ENCODE assay signal across 25 cellular contexts in genomic region chr13:91355826-91356710, GRCh38. TPM values are rescaled to one million over a fixed set of nuclear protein-coding genes. Genes with fewer than 3 reads are reported as not detected.
DNase-seq lines count a peak whose midpoint lies in the region; ATAC-seq and TF ChIP-seq lines count a peak whose summit lies in the region.
"Had no signal": no experiment of that assay in that cellular context is flagged by ENCODE, and none has a peak within 500 bp of the region (broad histone marks: within the 10 kb centered on the region; RNA-seq: fewer than 3 reads in every experiment).

No MANE protein-coding gene starts in this region.

- peaks cover 35% of the 10 kb centered on the region for H3K4me1 Mint-ChIP-seq in activated naive CD8-positive, alpha-beta T cell treated with anti-CD3 and anti-CD28 coated beads, Interleukin-2, amount 50 U/mL, for 24 hours

- H3K27ac ChIP-seq in HUES64 (ENCODE audit: low read depth, low read length), result peak overlapping the region; percentile 6; the same call in 1 of the 2 replicates
- H3K27ac ChIP-seq: breast epithelium, foreskin keratinocyte, heart right ventricle had no signal

- H3K36me3 ChIP-seq in HUES64 (ENCODE audit: insufficient read depth, low read length), result peaks cover 69% of the 10 kb centered on the region
- H3K36me3 ChIP-seq: breast epithelium had no signal

- no peak for ATAC-seq in activated naive CD8-positive, alpha-beta T cell treated with anti-CD3 and anti-CD28 coated beads, Interleukin-2, amount 50 U/mL, for 24 hours
- ATAC-seq: foreskin keratinocyte, heart right ventricle, T-helper 17 cell had no signal

- peaks cover 8% of the 10 kb centered on the region for H3K4me1 ChIP-seq in HUES64 (ENCODE audit: insufficient read depth, low read length)

- no peak overlapping the region for H3K4me3 Mint-ChIP-seq in activated naive CD8-positive, alpha-beta T cell treated with anti-CD3 and anti-CD28 coated beads, Interleukin-2, amount 50 U/mL, for 24 hours
- H3K4me3 Mint-ChIP-seq: activated CD4-positive, alpha-beta T cell treated with anti-CD3 and anti-CD28 coated beads, Interleukin-2, amount 10 ng/mL, durations not matched to agents 24 days and 14 days; CD4-positive, alpha-beta T cell; IgD-negative memory B cell; T-helper 17 cell; type B pancreatic cell had no signal

- no peaks in the 10 kb centered on the region for H3K27me3 ChIP-seq in HUES64 (ENCODE audit: insufficient read depth, low read length)
- H3K27me3 ChIP-seq: breast epithelium, foreskin keratinocyte, heart right ventricle, MG63 had no signal

- no peaks in the 10 kb centered on the region for H3K9me3 Mint-ChIP-seq in activated naive CD8-positive, alpha-beta T cell treated with anti-CD3 and anti-CD28 coated beads, Interleukin-2, amount 50 U/mL, for 24 hours
- H3K9me3 Mint-ChIP-seq: activated CD4-positive, alpha-beta T cell treated with anti-CD3 and anti-CD28 coated beads, Interleukin-2, amount 10 ng/mL, durations not matched to agents 24 days and 14 days; CD4-positive, alpha-beta T cell; IgD-negative memory B cell; type B pancreatic cell had no signal

- TF ChIP-seq POLR2A in GM10847 (IDR thresholded peaks at IDR 0.05; ENCODE audit: extremely low read depth, insufficient read length), result peak; percentile 17

- H3K27ac Mint-ChIP-seq in activated naive CD8-positive, alpha-beta T cell treated with anti-CD3 and anti-CD28 coated beads, Interleukin-2, amount 50 U/mL, for 24 hours, result peak overlapping the region; percentile 7
- H3K27ac Mint-ChIP-seq: activated CD4-positive, alpha-beta T cell treated with anti-CD3 and anti-CD28 coated beads, Interleukin-2, amount 10 ng/mL, durations not matched to agents 24 days and 14 days; CD4-positive, alpha-beta T cell had no signal

- WGBS in HUES64, result 98% methylated on average over 5 of the region's 6 CpGs

- H3K27me3 Mint-ChIP-seq in activated naive CD8-positive, alpha-beta T cell treated with anti-CD3 and anti-CD28 coated beads, Interleukin-2, amount 50 U/mL, for 24 hours, result no peaks in the 10 kb centered on the region
- H3K27me3 Mint-ChIP-seq: activated CD4-positive, alpha-beta T cell treated with anti-CD3 and anti-CD28 coated beads, Interleukin-2, amount 10 ng/mL, durations not matched to agents 24 days and 14 days; CD4-positive, alpha-beta T cell; IgD-negative memory B cell; T-helper 17 cell; type B pancreatic cell had no signal

- DNase-seq in NCI-H82 (lab: John Stamatoyannopoulos, UW) (peak; percentile 56), NCI-H82 treated with DMSO at 0.1 percent for 48 hours (lab: John Stamatoyannopoulos, UW; ENCODE audit: unreplicated experiment) (no peak), NCI-H187 treated with DMSO at 0.1 percent for 48 hours (lab: John Stamatoyannopoulos, UW) (no peak), NCI-H1417 treated with DMSO at 0.1 percent for 48 hours (lab: John Stamatoyannopoulos, UW) (no peak)
- DNase-seq in activated naive CD8-positive, alpha-beta T cell treated with anti-CD3 and anti-CD28 coated beads, Interleukin-2, amount 50 U/mL, for 24 hours, result no peak
- DNase-seq in stimulated activated CD4-positive, alpha-beta T cell treated with anti-CD3 and anti-CD28 coated beads, Interleukin-4, amount 100 ng/mL, for 1 hour, result no peak
- DNase-seq: 8988T; activated CD4-positive, alpha-beta T cell treated with anti-CD3 and anti-CD28 coated beads, Interleukin-2, amount 10 ng/mL, durations not matched to agents 24 days and 14 days; activated gamma-delta T cell treated with Interleukin-2 at 50 U/mL for 16 hours; amniotic stem cell; CD4-positive, alpha-beta T cell; DMS 273 treated with DMSO at 0.1 percent for 48 hours; effector CD4-positive, alpha-beta T cell; foreskin keratinocyte; heart right ventricle; MG63; NCI-H1436; NCI-H510A; T-helper 17 cell had no signal

- no peak overlapping the region for H3K9ac ChIP-seq in HUES64 (ENCODE audit: low read depth, low read length)

- H3K36me3 Mint-ChIP-seq in activated naive CD8-positive, alpha-beta T cell treated with anti-CD3 and anti-CD28 coated beads, Interleukin-2, amount 50 U/mL, for 24 hours (ENCODE audit: low read depth), result peaks cover 74% of the 10 kb centered on the region

- H3K4me3 ChIP-seq in HUES64 (ENCODE audit: low read length), result no peak overlapping the region
- H3K4me3 ChIP-seq: breast epithelium, heart right ventricle, MG63 had no signal

- no peaks in the 10 kb centered on the region for H3K9me3 ChIP-seq in HUES64 (ENCODE audit: insufficient read depth, low read depth, low read length)
- H3K9me3 ChIP-seq: breast epithelium, heart right ventricle, MG63 had no signal

RNA-seq across cellular contexts. Expression of gene MIR17HG, which starts 8.6 kb away (rescaled TPM):
- polyA plus RNA-seq in HUES64 (2013, experiment 1 of 2), result 19.3 TPM
- polyA plus RNA-seq in HUES64 (2013, experiment 2 of 2), result 18.6 TPM

RNA-seq across cellular contexts. Expression of gene GPC5, which starts 42.4 kb away (rescaled TPM):
- 0.65 TPM for polyA plus RNA-seq in HUES64 (2013, experiment 1 of 2)
- not detected for polyA plus RNA-seq in HUES64 (2013, experiment 2 of 2)
- polyA plus RNA-seq: esophagus, foreskin keratinocyte had no signal
